ENCODE assay signal across 10 cellular contexts in the genomic region with DNA sequence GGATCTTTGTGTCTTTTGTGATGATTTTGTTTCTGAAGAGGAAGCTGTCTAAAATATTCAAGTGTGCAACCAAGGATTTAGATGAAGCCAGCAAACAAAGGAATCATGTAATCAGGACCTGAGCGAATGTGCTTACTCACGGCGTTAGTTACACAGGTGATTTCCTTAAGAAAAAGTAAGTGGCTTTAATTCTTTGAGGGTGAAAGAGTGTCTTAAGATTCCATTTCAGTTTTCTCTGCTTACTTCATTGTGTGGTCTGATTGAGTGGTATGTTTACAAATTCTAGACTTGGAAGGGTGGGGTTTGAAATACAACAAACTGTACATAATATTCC.
A peak's percentile ranks its signal among the peaks of the same experiment; 100 is the strongest.
DNase-seq lines count a peak whose midpoint lies in the region; ATAC-seq and TF ChIP-seq lines count a peak whose summit lies in the region.
"Had no signal": no experiment of that assay in that cellular context is flagged by ENCODE, and none has a peak within 500 bp of the region (broad histone marks: within the 10 kb centered on the region; RNA-seq: fewer than 3 reads in every experiment).

No MANE protein-coding gene starts in this region.

- CTCF ChIA-PET in MCF 10A (lab: Yijun Ruan, JAX), result interaction anchor here (0.6 to 1.3 kb wide), 7 partner anchors 13 to 536 kb away, joined by 3 to 4 read pairs (median 4); no protein-coding TSS in a partner anchor

- H3K36me3 Mint-ChIP-seq in stimulated activated naive CD8-positive, alpha-beta T cell treated with anti-CD3 and anti-CD28 coated beads, Interleukin-15, Interleukin-2, amounts not matched to agents 100 ng/mL and 50 ng/mL, for 24 hours (ENCODE audit: low read depth), result no peaks in the 10 kb centered on the region
- H3K36me3 Mint-ChIP-seq in MCF 10A (ENCODE audit: insufficient read depth, unreplicated experiment), result peaks cover 29% of the 10 kb centered on the region

- H3K9ac ChIP-seq in mucosa of stomach (ENCODE audit: low read length), result peak overlapping the region; percentile 72

- no peak for DNase-seq in stimulated activated naive CD8-positive, alpha-beta T cell treated with anti-CD3 and anti-CD28 coated beads, Interleukin-15, Interleukin-2, amounts not matched to agents 100 U/mL and 50 U/mL, for 24 hours
- DNase-seq in MCF 10A (ENCODE audit: unreplicated experiment) (no peak), NCI-H1417 (lab: John Stamatoyannopoulos, UW) (no peak), OCI-M1 (lab: John Stamatoyannopoulos, UW) (no peak)
- DNase-seq: NCI-H1694 had no signal

- no peak for ATAC-seq in stimulated activated naive CD8-positive, alpha-beta T cell treated with anti-CD3 and anti-CD28 coated beads, Interleukin-15, Interleukin-2, amounts not matched to agents 100 U/mL and 50 U/mL, for 24 hours
- ATAC-seq in HG03442 (IDR thresholded peaks at IDR 0.05; ENCODE audit: unreplicated experiment) (no peak), GM21528 (IDR thresholded peaks at IDR 0.05; ENCODE audit: low FRiP score, unreplicated experiment) (no peak)

- intact Hi-C loops in MCF 10A (cut with micrococcal nuclease), result loop anchor here (1.0 to 5.0 kb wide), 4 partner anchors 17 to 209 kb away; no protein-coding TSS in a partner anchor

- peaks cover 50% of the 10 kb centered on the region for H3K4me1 ChIP-seq in mucosa of stomach (ENCODE audit: control insufficient read depth, insufficient read depth, low read length)

- POLR2A ChIA-PET in MCF 10A (lab: Yijun Ruan, JAX), result interaction anchor here (0.6 to 7.6 kb wide), 28 partner anchors 11 to 1025 kb away, joined by 3 to 230 read pairs (median 8); no protein-coding TSS in a partner anchor

- H3K27ac Mint-ChIP-seq in stimulated activated naive CD8-positive, alpha-beta T cell treated with anti-CD3 and anti-CD28 coated beads, Interleukin-15, Interleukin-2, amounts not matched to agents 100 ng/mL and 50 ng/mL, for 24 hours, result peak overlapping the region; percentile 26
- peak overlapping the region; percentile 90 for H3K27ac Mint-ChIP-seq in MCF 10A (ENCODE audit: low read depth, unreplicated experiment)

- no peaks in the 10 kb centered on the region for H3K9me3 ChIP-seq in mucosa of stomach (ENCODE audit: control insufficient read depth, low read length)

- BruUV-seq in MCF 10A (replicated peaks; lab: Mats Ljungman, UMichigan), result TSS peak; percentile 85

- H3K36me3 ChIP-seq in mucosa of stomach (ENCODE audit: control insufficient read depth, insufficient read depth, low read length), result no peaks in the 10 kb centered on the region

- H3K27me3 Mint-ChIP-seq in stimulated activated naive CD8-positive, alpha-beta T cell treated with anti-CD3 and anti-CD28 coated beads, Interleukin-15, Interleukin-2, amounts not matched to agents 100 ng/mL and 50 ng/mL, for 24 hours, result peaks cover 41% of the 10 kb centered on the region
- H3K27me3 Mint-ChIP-seq in MCF 10A (ENCODE audit: insufficient read depth, unreplicated experiment), result no peaks in the 10 kb centered on the region

- peak overlapping the region; percentile 34 for H3K4me3 ChIP-seq in mucosa of stomach (ENCODE audit: low read length)
- H3K4me3 ChIP-seq: SK-N-MC had no signal

- H3K4me1 Mint-ChIP-seq in stimulated activated naive CD8-positive, alpha-beta T cell treated with anti-CD3 and anti-CD28 coated beads, Interleukin-15, Interleukin-2, amounts not matched to agents 100 ng/mL and 50 ng/mL, for 24 hours (ENCODE audit: low read depth), result peaks cover 38% of the 10 kb centered on the region
- peaks cover 48% of the 10 kb centered on the region for H3K4me1 Mint-ChIP-seq in MCF 10A (ENCODE audit: insufficient read depth, unreplicated experiment)

- no peak for TF ChIP-seq CTCF in MCF 10A (IDR thresholded peaks at IDR 0.05; ENCODE audit: unreplicated experiment)

- no peaks in the 10 kb centered on the region for H3K27me3 ChIP-seq in mucosa of stomach (ENCODE audit: control insufficient read depth, insufficient read depth, low read length)

- H3K9me3 Mint-ChIP-seq in stimulated activated naive CD8-positive, alpha-beta T cell treated with anti-CD3 and anti-CD28 coated beads, Interleukin-15, Interleukin-2, amounts not matched to agents 100 ng/mL and 50 ng/mL, for 24 hours, result no peaks in the 10 kb centered on the region
- H3K9me3 Mint-ChIP-seq in MCF 10A (ENCODE audit: unreplicated experiment), result no peaks in the 10 kb centered on the region

- peak overlapping the region; percentile 24 for H3K4me3 Mint-ChIP-seq in stimulated activated naive CD8-positive, alpha-beta T cell treated with anti-CD3 and anti-CD28 coated beads, Interleukin-15, Interleukin-2, amounts not matched to agents 100 ng/mL and 50 ng/mL, for 24 hours
- peak overlapping the region; percentile 76 for H3K4me3 Mint-ChIP-seq in MCF 10A (ENCODE audit: unreplicated experiment)
